1 cellular context compared by ENCODE assay signal in genomic region chr19:1247747-1248453, GRCh38.
TF ChIP-seq lines count a peak whose summit lies in the region.

No MANE protein-coding gene starts in this region.

TF ChIP-seq in HepG2, 621 proteins besides CTCF, POLR2A, EP300 and RAD21 (continued from another document and continues in another):
- TF ChIP-seq AKNA (CRISPR knock-in tag; IDR thresholded peaks at IDR 0.05; ENCODE audit: borderline replicate concordance) = no peak
- TF ChIP-seq GRHL1 (CRISPR knock-in tag; conservative IDR thresholded peaks at IDR 0.05) = no peak
- peak; percentile 45 for TF ChIP-seq FOXO1 (CRISPR knock-in tag; IDR thresholded peaks at IDR 0.05)
- TF ChIP-seq KDM4B (CRISPR knock-in tag; IDR thresholded peaks at IDR 0.05) = no peak; the same call in 1 of the 2 replicates
- TF ChIP-seq NFIB (CRISPR knock-in tag; IDR thresholded peaks at IDR 0.05; ENCODE audit: borderline replicate concordance) = no peak
- no peak for TF ChIP-seq FIP1L1 (IDR thresholded peaks at IDR 0.05; ENCODE audit: borderline replicate concordance, insufficient read depth, low read depth, low read length)
- no peak for TF ChIP-seq DNMT3B (CRISPR knock-in tag; conservative IDR thresholded peaks at IDR 0.05)
- TF ChIP-seq ZNF350 (CRISPR knock-in tag; IDR thresholded peaks at IDR 0.05; ENCODE audit: borderline replicate concordance, low read depth) = 0 out of 2 replicates have a peak, but pooled peaks have one; percentile 16
- peak; percentile 94 for TF ChIP-seq ZNF354B (CRISPR knock-in tag; IDR thresholded peaks at IDR 0.05)
- peak in 1 of 2 experiments; percentile 58; a peak in 1 of 4 replicates for TF ChIP-seq KLF16 (CRISPR knock-in tag; IDR thresholded peaks at IDR 0.05)
- no peak for TF ChIP-seq ZNF782 (CRISPR knock-in tag; IDR thresholded peaks at IDR 0.05; ENCODE audit: borderline replicate concordance)
- peak; percentile 52; the same call in 1 of the 2 replicates for TF ChIP-seq TFAP4 (IDR thresholded peaks at IDR 0.05; ENCODE audit: borderline replicate concordance, low read depth)
- 0 out of 2 replicates have a peak, but pooled peaks have one; percentile 49 for TF ChIP-seq HOXD1 (CRISPR knock-in tag; IDR thresholded peaks at IDR 0.05)
- no peak for TF ChIP-seq GPBP1L1 (CRISPR knock-in tag; IDR thresholded peaks at IDR 0.05)
- TF ChIP-seq THYN1 (CRISPR knock-in tag; IDR thresholded peaks at IDR 0.05; ENCODE audit: borderline replicate concordance, low read depth) = no peak
- TF ChIP-seq CSRNP1 (CRISPR knock-in tag; IDR thresholded peaks at IDR 0.05) = peak; percentile 77; the same call in 1 of the 2 replicates
- TF ChIP-seq RCOR2 (CRISPR knock-in tag; IDR thresholded peaks at IDR 0.05) = peak; percentile 53; the same call in 1 of the 2 replicates
- TF ChIP-seq NFE2 (CRISPR knock-in tag; IDR thresholded peaks at IDR 0.05) = no peak
- TF ChIP-seq MEF2D (CRISPR knock-in tag; IDR thresholded peaks at IDR 0.05) = 0 out of 2 replicates have a peak, but pooled peaks have one; percentile 18
- TF ChIP-seq AHDC1 (CRISPR knock-in tag; IDR thresholded peaks at IDR 0.05; ENCODE audit: borderline replicate concordance) = no peak
- TF ChIP-seq ARID2 (CRISPR knock-in tag; IDR thresholded peaks at IDR 0.05; ENCODE audit: borderline replicate concordance) = no peak
- TF ChIP-seq PRDM15 (CRISPR knock-in tag; IDR thresholded peaks at IDR 0.05) = no peak
- no peak for TF ChIP-seq ZNF20 (CRISPR knock-in tag; IDR thresholded peaks at IDR 0.05)
- TF ChIP-seq PCBP1 (IDR thresholded peaks at IDR 0.05; ENCODE audit: borderline replicate concordance, low read depth, low read length) = no peak
- no peak for TF ChIP-seq DMTF1 (CRISPR knock-in tag; IDR thresholded peaks at IDR 0.05)
